In the genomic region with DNA sequence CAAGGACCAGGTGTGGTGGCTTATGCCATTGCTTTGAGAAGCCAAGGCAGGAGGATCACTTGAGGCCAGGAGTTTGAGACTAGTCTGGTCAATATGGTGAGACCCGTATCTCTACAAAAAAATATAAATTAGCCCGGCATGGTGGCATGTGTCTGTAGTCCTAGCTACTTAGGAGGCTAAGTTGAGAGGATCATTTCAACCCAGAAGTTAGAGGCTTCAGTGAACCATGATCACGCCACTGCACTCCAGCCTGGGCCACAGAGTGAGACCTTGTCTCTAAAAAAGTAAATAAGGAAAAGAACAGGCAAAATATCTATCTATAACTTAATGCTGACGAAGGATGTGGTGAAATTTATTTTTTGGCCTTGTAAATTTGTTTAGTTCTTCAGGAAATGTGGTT, we compare ENCODE assay signal across 1 cellular context.
TF ChIP-seq lines count a peak whose summit lies in the region.

No MANE protein-coding gene starts in this region.

TF ChIP-seq in HEK293, 187 proteins besides CTCF, POLR2A, EP300 and RAD21 (continued from another document):
- TF ChIP-seq, protein P1, sequence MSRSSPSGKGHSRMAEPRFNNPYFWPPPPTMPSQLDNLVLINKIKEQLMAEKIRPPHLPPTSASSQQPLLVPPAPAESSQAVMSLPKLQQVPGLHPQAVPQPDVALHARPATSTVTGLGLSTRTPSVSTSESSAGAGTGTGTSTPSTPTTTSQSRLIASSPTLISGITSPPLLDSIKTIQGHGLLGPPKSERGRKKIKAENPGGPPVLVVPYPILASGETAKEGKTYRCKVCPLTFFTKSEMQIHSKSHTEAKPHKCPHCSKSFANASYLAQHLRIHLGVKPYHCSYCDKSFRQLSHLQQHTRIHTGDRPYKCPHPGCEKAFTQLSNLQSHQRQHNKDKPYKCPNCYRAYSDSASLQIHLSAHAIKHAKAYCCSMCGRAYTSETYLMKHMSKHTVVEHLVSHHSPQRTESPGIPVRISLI (tag by site-specific recombination; IDR thresholded peaks at IDR 0.05) = 0 out of 2 replicates have a peak, but pooled peaks have one; percentile 23
